Comparison of ENCODE assay signal across 1 cellular context in genomic region chr4:152535903-152536544, GRCh38.
TF ChIP-seq lines count a peak whose summit lies in the region.

Gene FBXW7 (minus strand): TSS chr4:152536092. CDS start chr4:152411803, 124,289 bp downstream.

TF ChIP-seq in HepG2, 621 proteins besides CTCF, POLR2A, EP300 and RAD21 (continued from another document and continues in another):
- TF ChIP-seq, protein P1, sequence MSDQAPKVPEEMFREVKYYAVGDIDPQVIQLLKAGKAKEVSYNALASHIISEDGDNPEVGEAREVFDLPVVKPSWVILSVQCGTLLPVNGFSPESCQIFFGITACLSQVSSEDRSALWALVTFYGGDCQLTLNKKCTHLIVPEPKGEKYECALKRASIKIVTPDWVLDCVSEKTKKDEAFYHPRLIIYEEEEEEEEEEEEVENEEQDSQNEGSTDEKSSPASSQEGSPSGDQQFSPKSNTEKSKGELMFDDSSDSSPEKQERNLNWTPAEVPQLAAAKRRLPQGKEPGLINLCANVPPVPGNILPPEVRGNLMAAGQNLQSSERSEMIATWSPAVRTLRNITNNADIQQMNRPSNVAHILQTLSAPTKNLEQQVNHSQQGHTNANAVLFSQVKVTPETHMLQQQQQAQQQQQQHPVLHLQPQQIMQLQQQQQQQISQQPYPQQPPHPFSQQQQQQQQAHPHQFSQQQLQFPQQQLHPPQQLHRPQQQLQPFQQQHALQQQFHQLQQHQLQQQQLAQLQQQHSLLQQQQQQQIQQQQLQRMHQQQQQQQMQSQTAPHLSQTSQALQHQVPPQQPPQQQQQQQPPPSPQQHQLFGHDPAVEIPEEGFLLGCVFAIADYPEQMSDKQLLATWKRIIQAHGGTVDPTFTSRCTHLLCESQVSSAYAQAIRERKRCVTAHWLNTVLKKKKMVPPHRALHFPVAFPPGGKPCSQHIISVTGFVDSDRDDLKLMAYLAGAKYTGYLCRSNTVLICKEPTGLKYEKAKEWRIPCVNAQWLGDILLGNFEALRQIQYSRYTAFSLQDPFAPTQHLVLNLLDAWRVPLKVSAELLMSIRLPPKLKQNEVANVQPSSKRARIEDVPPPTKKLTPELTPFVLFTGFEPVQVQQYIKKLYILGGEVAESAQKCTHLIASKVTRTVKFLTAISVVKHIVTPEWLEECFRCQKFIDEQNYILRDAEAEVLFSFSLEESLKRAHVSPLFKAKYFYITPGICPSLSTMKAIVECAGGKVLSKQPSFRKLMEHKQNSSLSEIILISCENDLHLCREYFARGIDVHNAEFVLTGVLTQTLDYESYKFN (CRISPR knock-in tag; conservative IDR thresholded peaks at IDR 0.05), result peak; percentile 63
- TF ChIP-seq ZFP41 (CRISPR knock-in tag; IDR thresholded peaks at IDR 0.05; ENCODE audit: borderline replicate concordance) (0 out of 2 replicates have a peak, but pooled peaks have one; percentile 61), TRIM24 (CRISPR knock-in tag; IDR thresholded peaks at IDR 0.05) (no peak), GZF1 (CRISPR knock-in tag; IDR thresholded peaks at IDR 0.05) (no peak), GTF3A (CRISPR knock-in tag; conservative IDR thresholded peaks at IDR 0.05) (no peak), PRDM4 (CRISPR knock-in tag; IDR thresholded peaks at IDR 0.05; ENCODE audit: borderline replicate concordance) (no peak), NFE2 (CRISPR knock-in tag; IDR thresholded peaks at IDR 0.05) (no peak), ZNF704 (CRISPR knock-in tag; IDR thresholded peaks at IDR 0.05; ENCODE audit: borderline replicate concordance) (no peak), SP4 (CRISPR knock-in tag; IDR thresholded peaks at IDR 0.05) (peak; percentile 78), HMG20B (CRISPR knock-in tag; conservative IDR thresholded peaks at IDR 0.05) (0 out of 2 replicates have a peak, but pooled peaks have one; percentile 22), BORCS8-MEF2B (CRISPR knock-in tag; IDR thresholded peaks at IDR 0.05) (no peak; the same call in 1 of the 2 replicates), TCF7 (IDR thresholded peaks at IDR 0.05; ENCODE audit: low read depth) (no peak), ZNF282 (IDR thresholded peaks at IDR 0.05; ENCODE audit: partially characterized antibody) (no peak), ZNF749 (CRISPR knock-in tag; IDR thresholded peaks at IDR 0.05; ENCODE audit: borderline replicate concordance) (0 out of 2 replicates have a peak, but pooled peaks have one; percentile 37), ZNF773 (CRISPR knock-in tag; IDR thresholded peaks at IDR 0.05; ENCODE audit: borderline replicate concordance) (no peak; the same call in 1 of the 2 replicates), NCOR1 (IDR thresholded peaks at IDR 0.05; ENCODE audit: borderline replicate concordance, low read length) (0 out of 2 replicates have a peak, but pooled peaks have one; percentile 29), AKAP8 (CRISPR knock-in tag; IDR thresholded peaks at IDR 0.05) (peak; percentile 55; the same call in 1 of the 2 replicates), SP140L (CRISPR knock-in tag; IDR thresholded peaks at IDR 0.05; ENCODE audit: borderline replicate concordance) (0 out of 2 replicates have a peak, but pooled peaks have one; percentile 60), ZBTB42 (CRISPR knock-in tag; IDR thresholded peaks at IDR 0.05) (peak; percentile 83; the same call in 1 of the 2 replicates), ZNF253 (CRISPR knock-in tag; IDR thresholded peaks at IDR 0.05; ENCODE audit: borderline replicate concordance) (no peak), PBX3 (CRISPR knock-in tag; IDR thresholded peaks at IDR 0.05; ENCODE audit: borderline replicate concordance) (no peak), ZNF432 (CRISPR knock-in tag; IDR thresholded peaks at IDR 0.05; ENCODE audit: borderline replicate concordance) (no peak), ZNF878 (CRISPR knock-in tag; IDR thresholded peaks at IDR 0.05) (peak; percentile 45; the same call in 1 of the 2 replicates), MIXL1 (CRISPR knock-in tag; IDR thresholded peaks at IDR 0.05) (0 out of 2 replicates have a peak, but pooled peaks have one; percentile 28), ELF1 (CRISPR knock-in tag; IDR thresholded peaks at IDR 0.05) (peak; percentile 98), SRY (CRISPR knock-in tag; IDR thresholded peaks at IDR 0.05) (0 out of 2 replicates have a peak, but pooled peaks have one; percentile 10), ZNF816 (CRISPR knock-in tag; IDR thresholded peaks at IDR 0.05; ENCODE audit: borderline replicate concordance) (no peak), BRD4 (CRISPR knock-in tag; IDR thresholded peaks at IDR 0.05) (peak; percentile 43; the same call in 1 of the 2 replicates), POGZ (CRISPR knock-in tag; IDR thresholded peaks at IDR 0.05) (peak; percentile 98), ARNTL (CRISPR knock-in tag; IDR thresholded peaks at IDR 0.05) (no peak), DMAP1 (CRISPR knock-in tag; IDR thresholded peaks at IDR 0.05) (peak; percentile 79; the same call in 1 of the 2 replicates), ZBTB2 (CRISPR knock-in tag; IDR thresholded peaks at IDR 0.05; ENCODE audit: low read depth) (peak; percentile 62), ZNF431 (CRISPR knock-in tag; IDR thresholded peaks at IDR 0.05; ENCODE audit: borderline replicate concordance, low read depth) (no peak), TEAD2 (CRISPR knock-in tag; IDR thresholded peaks at IDR 0.05) (no peak)
- TF ChIP-seq, protein P2, sequence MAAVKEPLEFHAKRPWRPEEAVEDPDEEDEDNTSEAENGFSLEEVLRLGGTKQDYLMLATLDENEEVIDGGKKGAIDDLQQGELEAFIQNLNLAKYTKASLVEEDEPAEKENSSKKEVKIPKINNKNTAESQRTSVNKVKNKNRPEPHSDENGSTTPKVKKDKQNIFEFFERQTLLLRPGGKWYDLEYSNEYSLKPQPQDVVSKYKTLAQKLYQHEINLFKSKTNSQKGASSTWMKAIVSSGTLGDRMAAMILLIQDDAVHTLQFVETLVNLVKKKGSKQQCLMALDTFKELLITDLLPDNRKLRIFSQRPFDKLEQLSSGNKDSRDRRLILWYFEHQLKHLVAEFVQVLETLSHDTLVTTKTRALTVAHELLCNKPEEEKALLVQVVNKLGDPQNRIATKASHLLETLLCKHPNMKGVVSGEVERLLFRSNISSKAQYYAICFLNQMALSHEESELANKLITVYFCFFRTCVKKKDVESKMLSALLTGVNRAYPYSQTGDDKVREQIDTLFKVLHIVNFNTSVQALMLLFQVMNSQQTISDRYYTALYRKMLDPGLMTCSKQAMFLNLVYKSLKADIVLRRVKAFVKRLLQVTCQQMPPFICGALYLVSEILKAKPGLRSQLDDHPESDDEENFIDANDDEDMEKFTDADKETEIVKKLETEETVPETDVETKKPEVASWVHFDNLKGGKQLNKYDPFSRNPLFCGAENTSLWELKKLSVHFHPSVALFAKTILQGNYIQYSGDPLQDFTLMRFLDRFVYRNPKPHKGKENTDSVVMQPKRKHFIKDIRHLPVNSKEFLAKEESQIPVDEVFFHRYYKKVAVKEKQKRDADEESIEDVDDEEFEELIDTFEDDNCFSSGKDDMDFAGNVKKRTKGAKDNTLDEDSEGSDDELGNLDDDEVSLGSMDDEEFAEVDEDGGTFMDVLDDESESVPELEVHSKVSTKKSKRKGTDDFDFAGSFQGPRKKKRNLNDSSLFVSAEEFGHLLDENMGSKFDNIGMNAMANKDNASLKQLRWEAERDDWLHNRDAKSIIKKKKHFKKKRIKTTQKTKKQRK (IDR thresholded peaks at IDR 0.05; ENCODE audit: low read length), result no peak
- TF ChIP-seq, protein P3, sequence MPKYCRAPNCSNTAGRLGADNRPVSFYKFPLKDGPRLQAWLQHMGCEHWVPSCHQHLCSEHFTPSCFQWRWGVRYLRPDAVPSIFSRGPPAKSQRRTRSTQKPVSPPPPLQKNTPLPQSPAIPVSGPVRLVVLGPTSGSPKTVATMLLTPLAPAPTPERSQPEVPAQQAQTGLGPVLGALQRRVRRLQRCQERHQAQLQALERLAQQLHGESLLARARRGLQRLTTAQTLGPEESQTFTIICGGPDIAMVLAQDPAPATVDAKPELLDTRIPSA (CRISPR knock-in tag; IDR thresholded peaks at IDR 0.05; ENCODE audit: borderline replicate concordance), result peak; percentile 43; the same call in 1 of the 2 replicates
- TF ChIP-seq, protein P4, sequence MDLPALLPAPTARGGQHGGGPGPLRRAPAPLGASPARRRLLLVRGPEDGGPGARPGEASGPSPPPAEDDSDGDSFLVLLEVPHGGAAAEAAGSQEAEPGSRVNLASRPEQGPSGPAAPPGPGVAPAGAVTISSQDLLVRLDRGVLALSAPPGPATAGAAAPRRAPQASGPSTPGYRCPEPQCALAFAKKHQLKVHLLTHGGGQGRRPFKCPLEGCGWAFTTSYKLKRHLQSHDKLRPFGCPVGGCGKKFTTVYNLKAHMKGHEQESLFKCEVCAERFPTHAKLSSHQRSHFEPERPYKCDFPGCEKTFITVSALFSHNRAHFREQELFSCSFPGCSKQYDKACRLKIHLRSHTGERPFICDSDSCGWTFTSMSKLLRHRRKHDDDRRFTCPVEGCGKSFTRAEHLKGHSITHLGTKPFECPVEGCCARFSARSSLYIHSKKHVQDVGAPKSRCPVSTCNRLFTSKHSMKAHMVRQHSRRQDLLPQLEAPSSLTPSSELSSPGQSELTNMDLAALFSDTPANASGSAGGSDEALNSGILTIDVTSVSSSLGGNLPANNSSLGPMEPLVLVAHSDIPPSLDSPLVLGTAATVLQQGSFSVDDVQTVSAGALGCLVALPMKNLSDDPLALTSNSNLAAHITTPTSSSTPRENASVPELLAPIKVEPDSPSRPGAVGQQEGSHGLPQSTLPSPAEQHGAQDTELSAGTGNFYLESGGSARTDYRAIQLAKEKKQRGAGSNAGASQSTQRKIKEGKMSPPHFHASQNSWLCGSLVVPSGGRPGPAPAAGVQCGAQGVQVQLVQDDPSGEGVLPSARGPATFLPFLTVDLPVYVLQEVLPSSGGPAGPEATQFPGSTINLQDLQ (CRISPR knock-in tag; IDR thresholded peaks at IDR 0.05), result no peak
- TF ChIP-seq, protein P5, sequence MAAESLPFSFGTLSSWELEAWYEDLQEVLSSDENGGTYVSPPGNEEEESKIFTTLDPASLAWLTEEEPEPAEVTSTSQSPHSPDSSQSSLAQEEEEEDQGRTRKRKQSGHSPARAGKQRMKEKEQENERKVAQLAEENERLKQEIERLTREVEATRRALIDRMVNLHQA (CRISPR knock-in tag; IDR thresholded peaks at IDR 0.05), result no peak
- TF ChIP-seq, protein P6, sequence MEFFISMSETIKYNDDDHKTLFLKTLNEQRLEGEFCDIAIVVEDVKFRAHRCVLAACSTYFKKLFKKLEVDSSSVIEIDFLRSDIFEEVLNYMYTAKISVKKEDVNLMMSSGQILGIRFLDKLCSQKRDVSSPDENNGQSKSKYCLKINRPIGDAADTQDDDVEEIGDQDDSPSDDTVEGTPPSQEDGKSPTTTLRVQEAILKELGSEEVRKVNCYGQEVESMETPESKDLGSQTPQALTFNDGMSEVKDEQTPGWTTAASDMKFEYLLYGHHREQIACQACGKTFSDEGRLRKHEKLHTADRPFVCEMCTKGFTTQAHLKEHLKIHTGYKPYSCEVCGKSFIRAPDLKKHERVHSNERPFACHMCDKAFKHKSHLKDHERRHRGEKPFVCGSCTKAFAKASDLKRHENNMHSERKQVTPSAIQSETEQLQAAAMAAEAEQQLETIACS (CRISPR knock-in tag; IDR thresholded peaks at IDR 0.05), result no peak
- TF ChIP-seq, protein P7, sequence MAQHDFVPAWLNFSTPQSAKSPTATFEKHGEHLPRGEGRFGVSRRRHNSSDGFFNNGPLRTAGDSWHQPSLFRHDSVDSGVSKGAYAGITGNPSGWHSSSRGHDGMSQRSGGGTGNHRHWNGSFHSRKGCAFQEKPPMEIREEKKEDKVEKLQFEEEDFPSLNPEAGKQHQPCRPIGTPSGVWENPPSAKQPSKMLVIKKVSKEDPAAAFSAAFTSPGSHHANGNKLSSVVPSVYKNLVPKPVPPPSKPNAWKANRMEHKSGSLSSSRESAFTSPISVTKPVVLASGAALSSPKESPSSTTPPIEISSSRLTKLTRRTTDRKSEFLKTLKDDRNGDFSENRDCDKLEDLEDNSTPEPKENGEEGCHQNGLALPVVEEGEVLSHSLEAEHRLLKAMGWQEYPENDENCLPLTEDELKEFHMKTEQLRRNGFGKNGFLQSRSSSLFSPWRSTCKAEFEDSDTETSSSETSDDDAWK (CRISPR knock-in tag; IDR thresholded peaks at IDR 0.05), result no peak
